17 cellular contexts compared by ENCODE assay signal in the genomic region with DNA sequence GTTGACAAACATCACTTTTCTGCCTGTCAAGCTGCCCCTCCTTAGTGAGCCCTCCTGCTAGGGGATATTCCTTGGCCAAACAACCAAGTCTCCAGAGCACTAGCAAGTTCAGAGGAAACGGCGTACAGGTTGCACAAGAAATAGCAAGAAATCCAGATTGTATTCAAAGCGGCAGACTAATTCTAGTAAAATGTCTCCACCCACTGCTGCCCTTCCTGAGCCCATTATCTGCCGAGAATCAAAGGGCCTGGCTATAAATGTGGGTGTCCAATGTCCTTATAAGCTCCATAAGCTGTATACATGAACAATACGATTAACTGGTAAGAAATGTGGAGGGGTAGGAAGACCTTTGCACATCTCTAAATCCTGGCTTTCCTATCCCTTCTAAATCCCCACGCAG. TPM values are rescaled to one million over a fixed set of nuclear protein-coding genes. Genes with fewer than 3 reads are reported as not detected.
DNase-seq lines count a peak whose midpoint lies in the region; ATAC-seq and TF ChIP-seq lines count a peak whose summit lies in the region.
"Had no signal": no experiment of that assay in that cellular context is flagged by ENCODE, and none has a peak within 500 bp of the region (broad histone marks: within the 10 kb centered on the region; RNA-seq: fewer than 3 reads in every experiment).

No MANE protein-coding gene starts in this region.

- no peaks in the 10 kb centered on the region for H3K9me3 Mint-ChIP-seq in activated T-cell treated with anti-CD3 and anti-CD28 coated beads, Interleukin-2, amount 50 U/mL, for 72 hours
- H3K9me3 Mint-ChIP-seq: activated CD4-positive, alpha-beta T cell treated with anti-CD3 and anti-CD28 coated beads, Interleukin-2, amount 10 ng/mL, durations not matched to agents 24 days and 14 days; activated T-helper 1 cell treated with anti-CD3 and anti-CD28 coated beads, Interleukin-12 subunit alpha, Interleukin-12 subunit beta, Interleukin-2, Interleukin-4 antibody, amounts not matched to agents 30 ng/mL and 10 ng/mL and 1 ng/mL, durations not matched to agents 14 hours and 24 hours and 36 hours; memory B cell; stimulated activated naive CD8-positive, alpha-beta T cell treated with anti-CD3 and anti-CD28 coated beads, Interleukin-15, amount 100 ng/mL, for 72 hours had no signal

- H3K4me3 ChIP-seq in breast epithelium (no peak overlapping the region), gastroesophageal sphincter (no peak overlapping the region), stomach (no peak overlapping the region)
- H3K4me3 ChIP-seq: colonic mucosa, GM12878 had no signal

- intact Hi-C loops in breast epithelium (cut with DNase I; ENCODE audit: low total_unique reads) (no loop called here), stomach (cut with DNase I; ENCODE audit: low total_unique reads) (no loop called here)

- DNase-seq in LHCN-M2 (ENCODE audit: low read depth) = peak; percentile 4
- no peak for DNase-seq in breast epithelium (ENCODE audit: low spot score in 2 of 2)
- no peak for DNase-seq in stomach
- no peak for DNase-seq in activated T-cell treated with anti-CD3 and anti-CD28 coated beads, Interleukin-2, amount 50 U/mL, for 72 hours
- DNase-seq in HuH-7 (ENCODE audit: low spot score) = no peak
- DNase-seq: activated CD4-positive, alpha-beta T cell treated with anti-CD3 and anti-CD28 coated beads, Interleukin-2, amount 10 ng/mL, durations not matched to agents 24 days and 14 days; colonic mucosa; NCI-H1105 treated with DMSO at 0.1 percent for 48 hours; NCI-H2171 treated with DMSO at 0.1 percent for 48 hours; stimulated activated naive CD8-positive, alpha-beta T cell treated with anti-CD3 and anti-CD28 coated beads, Interleukin-15, amount 100 ng/mL, for 72 hours; T-helper 9 cell had no signal

- H3K4me1 ChIP-seq in breast epithelium (peaks cover 0 to 7% of the 10 kb centered on the region in 2 donors), gastroesophageal sphincter (peaks cover 0 to 51% (median 5%) of the 10 kb centered on the region in 3 donors), stomach (peaks cover 11 to 59% (median 33%) of the 10 kb centered on the region in 4 donors)
- H3K4me1 ChIP-seq: colonic mucosa had no signal

- H3K36me3 ChIP-seq in breast epithelium = no peaks in the 10 kb centered on the region
- H3K36me3 ChIP-seq in gastroesophageal sphincter = no peaks in the 10 kb centered on the region
- H3K36me3 ChIP-seq in stomach = no peaks in the 10 kb centered on the region
- H3K36me3 ChIP-seq: colonic mucosa had no signal

- TF ChIP-seq CTCF in breast epithelium (IDR thresholded peaks at IDR 0.05) (no peak), gastroesophageal sphincter (IDR thresholded peaks at IDR 0.05) (no peak), stomach (IDR thresholded peaks at IDR 0.05) (no peak)

- TF ChIP-seq POLR2A in breast epithelium (IDR thresholded peaks at IDR 0.05) (no peak), gastroesophageal sphincter (IDR thresholded peaks at IDR 0.05) (no peak), stomach (IDR thresholded peaks at IDR 0.05) (no peak)

- no peak for TF ChIP-seq EP300 in gastroesophageal sphincter (IDR thresholded peaks at IDR 0.05)
- TF ChIP-seq EP300 in stomach (IDR thresholded peaks at IDR 0.05) = no peak

- peaks cover 53% of the 10 kb centered on the region for H3K27me3 Mint-ChIP-seq in activated T-cell treated with anti-CD3 and anti-CD28 coated beads, Interleukin-2, amount 50 U/mL, for 72 hours (ENCODE audit: low read depth)

- WGBS in gastroesophageal sphincter (ENCODE audit: low coverage in 1 of 2), 2 donors = 44 to 63% methylated on average over 5 to 6 of the region's 6 CpGs
- 43 to 58% (median 45%) methylated on average over 6 of the region's 6 CpGs for WGBS in stomach, 5 donors

- H3K27ac ChIP-seq in breast epithelium (peak overlapping the region; percentile 15 to 57), gastroesophageal sphincter (peak overlapping the region in 3 of 4 donors; percentile 15 to 29 (median 19)), stomach (peak overlapping the region in 4 of 5 donors; percentile 4 to 95 (median 42))
- H3K27ac ChIP-seq: colonic mucosa had no signal

- H3K9me3 ChIP-seq in breast epithelium = no peaks in the 10 kb centered on the region
- H3K9me3 ChIP-seq in gastroesophageal sphincter = no peaks in the 10 kb centered on the region
- H3K9me3 ChIP-seq in stomach = no peaks in the 10 kb centered on the region
- H3K9me3 ChIP-seq: colonic mucosa had no signal

- ATAC-seq in gastroesophageal sphincter = no peak
- ATAC-seq in activated T-cell treated with anti-CD3 and anti-CD28 coated beads, Interleukin-2, amount 50 U/mL, for 72 hours (replicated peaks in 1 of 2) = no peak
- ATAC-seq in GM19455 (IDR thresholded peaks at IDR 0.05; ENCODE audit: unreplicated experiment) = no peak
- no peak for ATAC-seq in HG03378 (IDR thresholded peaks at IDR 0.05; ENCODE audit: unreplicated experiment)
- ATAC-seq: GM12878; stimulated activated naive CD8-positive, alpha-beta T cell treated with anti-CD3 and anti-CD28 coated beads, Interleukin-15, amount 100 ng/mL, for 72 hours had no signal

- H3K27me3 ChIP-seq in breast epithelium (no peaks in the 10 kb centered on the region), gastroesophageal sphincter (no peaks in the 10 kb centered on the region), stomach (peaks cover 0 to 12% (median 9%) of the 10 kb centered on the region in 3 donors)
- H3K27me3 ChIP-seq: colonic mucosa had no signal

- no peaks in the 10 kb centered on the region for H3K4me1 Mint-ChIP-seq in activated T-cell treated with anti-CD3 and anti-CD28 coated beads, Interleukin-2, amount 50 U/mL, for 72 hours (ENCODE audit: low read depth)
- H3K4me1 Mint-ChIP-seq: stimulated activated naive CD8-positive, alpha-beta T cell treated with anti-CD3 and anti-CD28 coated beads, Interleukin-15, amount 100 ng/mL, for 72 hours had no signal

- no peaks in the 10 kb centered on the region for H3K36me3 Mint-ChIP-seq in activated T-cell treated with anti-CD3 and anti-CD28 coated beads, Interleukin-2, amount 50 U/mL, for 72 hours (ENCODE audit: insufficient read depth in 2 of 2)
- H3K36me3 Mint-ChIP-seq: memory B cell had no signal

- no peak overlapping the region for H3K27ac Mint-ChIP-seq in activated T-cell treated with anti-CD3 and anti-CD28 coated beads, Interleukin-2, amount 50 U/mL, for 72 hours
- H3K27ac Mint-ChIP-seq: activated CD4-positive, alpha-beta T cell treated with anti-CD3 and anti-CD28 coated beads, Interleukin-2, amount 10 ng/mL, durations not matched to agents 24 days and 14 days; activated T-helper 1 cell treated with anti-CD3 and anti-CD28 coated beads, Interleukin-12 subunit alpha, Interleukin-12 subunit beta, Interleukin-2, Interleukin-4 antibody, amounts not matched to agents 30 ng/mL and 10 ng/mL and 1 ng/mL, durations not matched to agents 14 hours and 24 hours and 36 hours; memory B cell; stimulated activated naive CD8-positive, alpha-beta T cell treated with anti-CD3 and anti-CD28 coated beads, Interleukin-15, amount 100 ng/mL, for 72 hours had no signal

- H3K4me3 Mint-ChIP-seq in activated T-cell treated with anti-CD3 and anti-CD28 coated beads, Interleukin-2, amount 50 U/mL, for 72 hours = no peak overlapping the region
- H3K4me3 Mint-ChIP-seq: activated CD4-positive, alpha-beta T cell treated with anti-CD3 and anti-CD28 coated beads, Interleukin-2, amount 10 ng/mL, durations not matched to agents 24 days and 14 days; activated T-helper 1 cell treated with anti-CD3 and anti-CD28 coated beads, Interleukin-12 subunit alpha, Interleukin-12 subunit beta, Interleukin-2, Interleukin-4 antibody, amounts not matched to agents 30 ng/mL and 10 ng/mL and 1 ng/mL, durations not matched to agents 14 hours and 24 hours and 36 hours; memory B cell; stimulated activated naive CD8-positive, alpha-beta T cell treated with anti-CD3 and anti-CD28 coated beads, Interleukin-15, amount 100 ng/mL, for 72 hours had no signal

RNA-seq across cellular contexts. Expression of a gene that starts 44.0 kb away (rescaled TPM):
- 87.8 and 89.8 TPM in 2 replicates for total RNA-seq in LHCN-M2 (2014; rRNA removed)
- 80.5 TPM for polyA plus RNA-seq in LHCN-M2 (2012)
- total RNA-seq in breast epithelium = 10 to 100 TPM; 19.2 to 29.0 (median 27.5) TPM
- total RNA-seq in gastroesophageal sphincter = 10 to 100 TPM; 31.5 to 63.9 (median 44.7) TPM
- 10 to 100 TPM in 3 of 5 donors, under 1 TPM in 1, not detected in 1; 0.89 to 21.1 (median 17.9) TPM for total RNA-seq in stomach
- polyA plus RNA-seq in stomach = 10 to 100 TPM; 16.8 to 26.8 (median 23.4) TPM
- total RNA-seq in activated T-cell treated with anti-CD3 and anti-CD28 coated beads, Interleukin-2, amount 50 U/mL, for 72 hours = 10 to 100 TPM; 27.2 to 27.7 TPM
